1 cellular context compared by ENCODE assay signal in genomic region chrX:45842207-45842900, GRCh38.
TF ChIP-seq lines count a peak whose summit lies in the region.

No MANE protein-coding gene starts in this region.

TF ChIP-seq in SK-N-SH treated with all-trans-retinoic acid at 6 μM for 48 hours, 23 proteins besides CTCF, POLR2A, EP300 and RAD21 (continued from another document):
- no peak for TF ChIP-seq CSRNP3 (CRISPR knock-in tag; IDR thresholded peaks at IDR 0.05)
- no peak for TF ChIP-seq PPARA (CRISPR knock-in tag; IDR thresholded peaks at IDR 0.05; ENCODE audit: borderline replicate concordance)
- no peak for TF ChIP-seq RARB (CRISPR knock-in tag; IDR thresholded peaks at IDR 0.05)
- no peak for TF ChIP-seq ZNF565 (CRISPR knock-in tag; conservative IDR thresholded peaks at IDR 0.05; ENCODE audit: low read depth)
- no peak for TF ChIP-seq GLIS3 (CRISPR knock-in tag; IDR thresholded peaks at IDR 0.05)
- TF ChIP-seq ARNTL (CRISPR knock-in tag; IDR thresholded peaks at IDR 0.05; ENCODE audit: borderline replicate concordance, low read depth): no peak
